Comparison of ENCODE assay signal across 18 cellular contexts in genomic region chr4:170651786-170652185, GRCh38.
"Had no signal": no experiment of that assay in that cellular context is flagged by ENCODE, and none has a peak within 500 bp of the region (broad histone marks: within the 10 kb centered on the region; RNA-seq: fewer than 3 reads in every experiment).

No MANE protein-coding gene starts in this region.

- H3K27ac Mint-ChIP-seq: brain, natural killer cell, T-cell had no signal

- H3K36me3 Mint-ChIP-seq: brain, natural killer cell, T-cell had no signal

- H3K9me3 ChIP-seq: neutrophil, transverse colon had no signal

- H3K4me1 ChIP-seq: left lung, parathyroid adenoma, transverse colon had no signal

- H3K27me3 ChIP-seq: hepatocyte, left lung, neutrophil, transverse colon had no signal

- H3K4me3 ChIP-seq: coronary artery, hepatocyte, left lung, skin epidermis, transverse colon had no signal

- H3K4me1 Mint-ChIP-seq: brain, natural killer cell, T-cell had no signal

- H3K9me3 Mint-ChIP-seq: brain had no signal

- H3K4me3 Mint-ChIP-seq: brain, natural killer cell, T-cell had no signal

- H3K27me3 Mint-ChIP-seq: brain, T-cell had no signal

- H3K27ac ChIP-seq: coronary artery, hepatocyte, left lung, neutrophil, parathyroid adenoma, skin epidermis, transverse colon had no signal

- DNase-seq: activated naive CD4-positive, alpha-beta T cell; central memory CD4-positive, alpha-beta T cell; effector CD8-positive, alpha-beta T cell; left lung; natural killer cell; retina; stimulated activated CD4-positive, alpha-beta T cell treated with anti-CD3 and anti-CD28 coated beads, Interleukin-4, amount 100 ng/mL, for 24 hours; stimulated activated naive CD4-positive, alpha-beta T cell treated with Interleukin-2 at 50 U/mL for 16 hours; T-cell; T-helper 9 cell; transverse colon had no signal

- H3K36me3 ChIP-seq: left lung, neutrophil, transverse colon had no signal

- ATAC-seq: activated CD4-positive, CD25-positive, alpha-beta regulatory T cell treated with anti-CD3 and anti-CD28 coated beads, Interleukin-2, amount 50 U/mL, for 24 hours; left lung; natural killer cell; T-cell had no signal
